26 cellular contexts compared by ENCODE assay signal in genomic region chr22:47130883-47131610, GRCh38.
A peak's percentile ranks its signal among the peaks of the same experiment; 100 is the strongest.
DNase-seq lines count a peak whose midpoint lies in the region; ATAC-seq, FAIRE-seq and TF ChIP-seq lines count a peak whose summit lies in the region.
"Had no signal": no experiment of that assay in that cellular context is flagged by ENCODE, and none has a peak within 500 bp of the region (broad histone marks: within the 10 kb centered on the region; RNA-seq: fewer than 3 reads in every experiment).

No MANE protein-coding gene starts in this region.

- no peak for TF ChIP-seq CTCF in Loucy (conservative IDR thresholded peaks at IDR 0.05; ENCODE audit: low read length)
- no peak for TF ChIP-seq CTCF in kidney (IDR thresholded peaks at IDR 0.05; ENCODE audit: borderline replicate concordance, extremely low read depth, insufficient read depth)
- TF ChIP-seq CTCF in type B pancreatic cell (conservative IDR thresholded peaks at IDR 0.05), result no peak

- H3K9me3 ChIP-seq in Loucy (ENCODE audit: insufficient read depth, low read depth, low read length) (no peaks in the 10 kb centered on the region), kidney (ENCODE audit: control insufficient read depth in 1 of 2, low read length in 2 of 2) (no peaks in the 10 kb centered on the region)
- H3K9me3 ChIP-seq: A549, vagina had no signal

- H3K9me2 ChIP-seq in Loucy (replicated peaks; ENCODE audit: low read depth, low read length), result no peaks in the 10 kb centered on the region

- FAIRE-seq in kidney (lab: Jason Lieb, UNC), result no peak
- FAIRE-seq: A549, G401.6, RCC 7860 had no signal

- peaks cover 17% of the 10 kb centered on the region for H3K4me1 Mint-ChIP-seq in type B pancreatic cell (ENCODE audit: unreplicated experiment)

- H4K20me1 ChIP-seq in Loucy (ENCODE audit: insufficient read depth, low read length, poor library complexity, severe bottlenecking), result no peaks in the 10 kb centered on the region

- H2AFZ ChIP-seq in Loucy (ENCODE audit: low read length), result no peak overlapping the region

- ATAC-seq in HG03175 (IDR thresholded peaks at IDR 0.05; ENCODE audit: unreplicated experiment), result no peak
- ATAC-seq: A549; activated T-cell treated with anti-CD3 and anti-CD28 coated beads, Interleukin-2, amount 50 U/mL, for 4 hours had no signal

- peaks cover 35% of the 10 kb centered on the region for H3K4me1 ChIP-seq in Loucy (ENCODE audit: insufficient read depth, low read length, poor library complexity, severe bottlenecking)
- no peaks in the 10 kb centered on the region for H3K4me1 ChIP-seq in kidney (ENCODE audit: control insufficient read depth in 1 of 2, insufficient read depth in 1 of 2, low read depth in 1 of 2, low read length in 2 of 2)
- H3K4me1 ChIP-seq: vagina had no signal

- no peaks in the 10 kb centered on the region for H3K27me3 ChIP-seq in Loucy (ENCODE audit: insufficient read depth, low read length, poor library complexity, severe bottlenecking)
- H3K27me3 ChIP-seq: dorsolateral prefrontal cortex, vagina had no signal

- peak overlapping the region; percentile 80 for H3K9ac ChIP-seq in Loucy (ENCODE audit: low read depth, low read length, poor library complexity, severe bottlenecking)
- H3K9ac ChIP-seq in kidney (ENCODE audit: low read length in 2 of 2), result no peak overlapping the region

- H3K27ac Mint-ChIP-seq in type B pancreatic cell, result peak overlapping the region; percentile 100

- H3K36me3 ChIP-seq in Loucy (ENCODE audit: insufficient read depth, low read length) (peaks cover 6% of the 10 kb centered on the region; the same call in 1 of the 2 replicates), kidney (ENCODE audit: control insufficient read depth in 1 of 2, insufficient read depth in 2 of 2, low read length in 2 of 2) (no peaks in the 10 kb centered on the region)
- H3K36me3 ChIP-seq: vagina, WERI-Rb-1 had no signal

- H3K4me3 Mint-ChIP-seq in type B pancreatic cell, result no peak overlapping the region
- H3K4me3 Mint-ChIP-seq: activated T-cell treated with anti-CD3 and anti-CD28 coated beads, Interleukin-2, amount 50 U/mL, for 4 hours; CD8-positive, alpha-beta memory T cell; natural killer cell treated with Interleukin-12 subunit alpha and Interleukin-12 subunit beta and Interleukin-15 and Interleukin-18, amount 100 ng/mL, for 72 hours had no signal

- intact Hi-C loops in kidney (cut with DNase I), result no loop called here

- peak overlapping the region; percentile 57 for H3K4me2 ChIP-seq in Loucy (ENCODE audit: low read depth, low read length, poor library complexity, severe bottlenecking)
- H3K4me2 ChIP-seq: A549 had no signal

- DNase-seq in NCI-H524 (lab: John Stamatoyannopoulos, UW) (peak; percentile 20 to 41), NCI-H524 treated with DMSO at 0.1 percent for 48 hours (lab: John Stamatoyannopoulos, UW) (no peak), kidney (peak; percentile 30), type B pancreatic cell (ENCODE audit: extremely low spot score, unreplicated experiment) (no peak), pons (ENCODE audit: low spot score) (no peak), iPS-NIHi7 (ENCODE audit: extremely low spot score) (no peak)
- DNase-seq: activated CD4-positive, alpha-beta T cell treated with anti-CD3 and anti-CD28 coated beads, Interleukin-2, amount 50 U/mL, for 1 hour; activated gamma-delta T cell treated with Interleukin-2 at 50 U/mL for 16 hours; activated T-cell treated with anti-CD3 and anti-CD28 coated beads, Interleukin-2, amount 50 U/mL, for 4 hours; CD8-positive, alpha-beta memory T cell; central memory CD4-positive, alpha-beta T cell; DMS53; KBM-7; NCI-H146; retina; stimulated activated CD4-positive, alpha-beta T cell treated with anti-CD3 and anti-CD28 coated beads, Interleukin-4, amount 100 ng/mL, for 1 hour; T1000; WERI-Rb-1 had no signal

- H3K27me3 Mint-ChIP-seq in type B pancreatic cell, result no peaks in the 10 kb centered on the region
- H3K27me3 Mint-ChIP-seq: CD8-positive, alpha-beta memory T cell; natural killer cell treated with Interleukin-12 subunit alpha and Interleukin-12 subunit beta and Interleukin-15 and Interleukin-18, amount 100 ng/mL, for 72 hours had no signal

- H3K9me3 Mint-ChIP-seq in type B pancreatic cell, result no peaks in the 10 kb centered on the region
- H3K9me3 Mint-ChIP-seq: activated T-cell treated with anti-CD3 and anti-CD28 coated beads, Interleukin-2, amount 50 U/mL, for 4 hours; CD8-positive, alpha-beta memory T cell; natural killer cell treated with Interleukin-12 subunit alpha and Interleukin-12 subunit beta and Interleukin-15 and Interleukin-18, amount 100 ng/mL, for 72 hours had no signal

- H3K79me2 ChIP-seq in Loucy (ENCODE audit: insufficient read depth, low read length), result peaks cover 2% of the 10 kb centered on the region; the same call in 1 of the 2 replicates

- no peaks in the 10 kb centered on the region for H3F3A ChIP-seq in Loucy (ENCODE audit: low read depth)

- no peak overlapping the region for H3K27ac ChIP-seq in kidney (ENCODE audit: low read depth in 2 of 2, low read length in 2 of 2)
- H3K27ac ChIP-seq: dorsolateral prefrontal cortex, WERI-Rb-1 had no signal

- H3K4me3 ChIP-seq in Loucy (ENCODE audit: low read length, poor library complexity, severe bottlenecking) (peak overlapping the region; percentile 26), kidney (ENCODE audit: low read length in 2 of 2) (no peak overlapping the region)
- H3K4me3 ChIP-seq: A549, dorsolateral prefrontal cortex, vagina had no signal

- H3K36me3 Mint-ChIP-seq in type B pancreatic cell, result peaks cover 3% of the 10 kb centered on the region
- H3K36me3 Mint-ChIP-seq: natural killer cell treated with Interleukin-12 subunit alpha and Interleukin-12 subunit beta and Interleukin-15 and Interleukin-18, amount 100 ng/mL, for 72 hours had no signal

Comparison
In these comparisons a context has a peak if more than half of its experiments do, and no peak if none do; other contexts are left out.
1. DNase-seq: peak in NCI-H524 (2 of 2) and kidney (single experiment); none in NCI-H524 treated with DMSO at 0.1 percent for 48 hours (single experiment), type B pancreatic cell (single experiment), pons (single experiment) and iPS-NIHi7 (single experiment).